In genomic region chr2:222893716-222894115, GRCh38 we compare ENCODE assay signal across 1 cellular context.
TF ChIP-seq lines count a peak whose summit lies in the region.

No MANE protein-coding gene starts in this region.

TF ChIP-seq in IMR-90, 13 proteins besides CTCF, POLR2A, EP300 and RAD21:
- TF ChIP-seq NFE2L2 (IDR thresholded peaks at IDR 0.05; ENCODE audit: low read depth, low read length): no peak
- TF ChIP-seq SMC3 (IDR thresholded peaks at IDR 0.05; ENCODE audit: low read depth, low read length): no peak
- no peak for TF ChIP-seq CHD1 (IDR thresholded peaks at IDR 0.05; ENCODE audit: low read depth, low read length)
- TF ChIP-seq CEBPB (IDR thresholded peaks at IDR 0.05; ENCODE audit: low read depth, low read length): no peak
- no peak for TF ChIP-seq USF2 (IDR thresholded peaks at IDR 0.05; ENCODE audit: low read depth, low read length)
- no peak for TF ChIP-seq ELK1 (IDR thresholded peaks at IDR 0.05; ENCODE audit: borderline replicate concordance, low read depth, low read length)
- no peak for TF ChIP-seq MAZ (IDR thresholded peaks at IDR 0.05; ENCODE audit: borderline replicate concordance, low read depth, low read length)
- TF ChIP-seq RFX5 (IDR thresholded peaks at IDR 0.05; ENCODE audit: low read depth, low read length): no peak
